Comparison of ENCODE assay signal across 1 cellular context in genomic region chr16:68324780-68325357, GRCh38.
TF ChIP-seq lines count a peak whose summit lies in the region.

No MANE protein-coding gene starts in this region.

TF ChIP-seq in endothelial cell of umbilical vein, 7 proteins besides CTCF, POLR2A, EP300 and RAD21:
- TF ChIP-seq, protein P1, sequence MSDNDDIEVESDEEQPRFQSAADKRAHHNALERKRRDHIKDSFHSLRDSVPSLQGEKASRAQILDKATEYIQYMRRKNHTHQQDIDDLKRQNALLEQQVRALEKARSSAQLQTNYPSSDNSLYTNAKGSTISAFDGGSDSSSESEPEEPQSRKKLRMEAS (IDR thresholded peaks at IDR 0.05; ENCODE audit: insufficient read depth, insufficient read length) = no peak
- TF ChIP-seq FOS (IDR thresholded peaks at IDR 0.05; ENCODE audit: borderline replicate concordance, insufficient read depth, low read length) = peak; percentile 70
- peak; percentile 49 for TF ChIP-seq JUN (IDR thresholded peaks at IDR 0.05; ENCODE audit: borderline replicate concordance, insufficient read depth, insufficient read length, low read depth)
- no peak for TF ChIP-seq EZH2 (IDR thresholded peaks at IDR 0.05; ENCODE audit: borderline replicate concordance, low read depth, low read length, severe bottlenecking)
- no peak for TF ChIP-seq GATA2 (IDR thresholded peaks at IDR 0.05; ENCODE audit: insufficient read depth, insufficient read length, low read depth, low read length)
- TF ChIP-seq MYC (IDR thresholded peaks at IDR 0.05; ENCODE audit: low read depth, low read length) = no peak
- peak; percentile 33 for TF ChIP-seq POLR2AphosphoS5 (IDR thresholded peaks at IDR 0.05; ENCODE audit: insufficient read depth, low read depth, low read length)
